ENCODE assay signal across 14 cellular contexts in the genomic region with DNA sequence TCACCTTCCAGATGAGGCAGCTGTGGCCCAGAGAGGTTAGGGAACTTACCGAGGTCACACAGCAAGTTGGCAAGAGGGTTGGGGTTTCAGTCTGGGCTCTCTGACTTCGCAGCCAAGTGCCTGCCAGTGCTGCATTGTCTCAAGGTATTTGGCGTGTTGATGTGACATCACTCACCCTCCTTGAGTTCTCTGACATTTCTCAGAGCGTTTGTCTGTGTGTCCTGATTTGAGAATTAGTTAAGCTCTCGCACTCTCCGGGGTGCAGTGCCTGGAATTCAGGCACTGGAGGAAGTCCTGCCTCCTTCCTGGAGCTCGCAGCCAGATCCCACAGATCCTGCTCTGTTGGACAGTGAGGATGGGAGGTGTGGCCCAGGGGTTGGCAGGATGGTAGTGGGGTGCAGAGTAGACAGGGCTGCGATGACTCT. TPM values are rescaled to one million over a fixed set of nuclear protein-coding genes. Genes with fewer than 3 reads are reported as not detected.
DNase-seq lines count a peak whose midpoint lies in the region; ATAC-seq and TF ChIP-seq lines count a peak whose summit lies in the region.
"Had no signal": no experiment of that assay in that cellular context is flagged by ENCODE, and none has a peak within 500 bp of the region (broad histone marks: within the 10 kb centered on the region; RNA-seq: fewer than 3 reads in every experiment).

No MANE protein-coding gene starts in this region.

- CTCF ChIA-PET in RWPE1 (lab: Yijun Ruan, JAX) (interaction anchor here (0.6 to 0.8 kb wide), 3 partner anchors 12 to 671 kb away, joined by 3 to 6 read pairs (median 4); no protein-coding TSS in a partner anchor), GM10248 (lab: Yijun Ruan, JAX) (interaction anchor here (1.4 kb wide), 1 partner anchor 48 kb away, joined by 5 read pairs; no protein-coding TSS in a partner anchor)

- no peaks in the 10 kb centered on the region for H3K27me3 ChIP-seq in osteoblast (ENCODE audit: insufficient read depth, low read length)

- no peaks in the 10 kb centered on the region for H3K79me2 ChIP-seq in osteoblast (ENCODE audit: insufficient read depth, low read length)

- H3K27ac ChIP-seq in RWPE1 (peak overlapping the region; percentile 60), osteoblast (ENCODE audit: low read depth, low read length) (peak overlapping the region; percentile 90)

- POLR2A ChIA-PET in RWPE1 (lab: Yijun Ruan, JAX; ENCODE audit: low non-redundant PET) (no interaction called here), GM10248 (lab: Yijun Ruan, JAX) (no interaction called here)

- H4K20me1 ChIP-seq in osteoblast (ENCODE audit: insufficient read depth, low read length): no peaks in the 10 kb centered on the region

- TF ChIP-seq CTCF in RWPE1 (conservative IDR thresholded peaks at IDR 0.05; ENCODE audit: low read depth): no peak
- TF ChIP-seq CTCF in osteoblast (IDR thresholded peaks at IDR 0.05; ENCODE audit: extremely low read depth, low read depth, low read length): no peak
- no peak for TF ChIP-seq CTCF in GM10248 (IDR thresholded peaks at IDR 0.05; ENCODE audit: control extremely low read depth, extremely low read depth, low read depth, missing control alignments)

- H3K9me3 ChIP-seq in osteoblast (ENCODE audit: low read depth, low read length): no peaks in the 10 kb centered on the region

- H2AFZ ChIP-seq in osteoblast (ENCODE audit: low read length): no peak overlapping the region

- H3K4me3 ChIP-seq in osteoblast (ENCODE audit: insufficient read depth, low read length): no peak overlapping the region

- H3K4me2 ChIP-seq in osteoblast (ENCODE audit: insufficient read depth, low read length): no peak overlapping the region

- H3K4me1 ChIP-seq in osteoblast (ENCODE audit: insufficient read depth, low read length): peaks cover 51% of the 10 kb centered on the region

- DNase-seq in Ammon's horn (ENCODE audit: low spot score) (peak; percentile 41), RWPE1 (ENCODE audit: low spot score) (no peak), glomerular visceral epithelial cell (ENCODE audit: extremely low spot score) (peak; percentile 46), osteoblast (ENCODE audit: insufficient read length, low spot score, missing footprints) (no peak), NCI-H526 (lab: John Stamatoyannopoulos, UW) (no peak), GM10248 (ENCODE audit: extremely low spot score) (no peak)
- DNase-seq: AML-193; DND-41; H7; MM.1S; NCI-H2171; stimulated activated CD8-positive, alpha-beta memory T cell treated with anti-CD3 and anti-CD28 coated beads, Interleukin-4, amount 100 ng/mL, for 48 hours had no signal

- no peaks in the 10 kb centered on the region for H3K36me3 ChIP-seq in osteoblast (ENCODE audit: insufficient read depth, low read length)

- ATAC-seq in HG03342 (IDR thresholded peaks at IDR 0.05; ENCODE audit: unreplicated experiment): no peak
- ATAC-seq in GM18511 (IDR thresholded peaks at IDR 0.05; ENCODE audit: unreplicated experiment): no peak

RNA-seq across cellular contexts. Expression of a gene that starts 25.7 kb away (rescaled TPM):
- 0.88 and 1.4 TPM in 2 replicates for total RNA-seq in osteoblast

Comparison
In these comparisons a context has a peak if more than half of its experiments do, and no peak if none do; other contexts are left out.
1. DNase-seq: peak in Ammon's horn (single experiment) and glomerular visceral epithelial cell (single experiment); none in RWPE1 (single experiment), osteoblast (single experiment), NCI-H526 (0 of 2) and GM10248 (single experiment).